Comparison of ENCODE assay signal across 8 cellular contexts in the genomic region with DNA sequence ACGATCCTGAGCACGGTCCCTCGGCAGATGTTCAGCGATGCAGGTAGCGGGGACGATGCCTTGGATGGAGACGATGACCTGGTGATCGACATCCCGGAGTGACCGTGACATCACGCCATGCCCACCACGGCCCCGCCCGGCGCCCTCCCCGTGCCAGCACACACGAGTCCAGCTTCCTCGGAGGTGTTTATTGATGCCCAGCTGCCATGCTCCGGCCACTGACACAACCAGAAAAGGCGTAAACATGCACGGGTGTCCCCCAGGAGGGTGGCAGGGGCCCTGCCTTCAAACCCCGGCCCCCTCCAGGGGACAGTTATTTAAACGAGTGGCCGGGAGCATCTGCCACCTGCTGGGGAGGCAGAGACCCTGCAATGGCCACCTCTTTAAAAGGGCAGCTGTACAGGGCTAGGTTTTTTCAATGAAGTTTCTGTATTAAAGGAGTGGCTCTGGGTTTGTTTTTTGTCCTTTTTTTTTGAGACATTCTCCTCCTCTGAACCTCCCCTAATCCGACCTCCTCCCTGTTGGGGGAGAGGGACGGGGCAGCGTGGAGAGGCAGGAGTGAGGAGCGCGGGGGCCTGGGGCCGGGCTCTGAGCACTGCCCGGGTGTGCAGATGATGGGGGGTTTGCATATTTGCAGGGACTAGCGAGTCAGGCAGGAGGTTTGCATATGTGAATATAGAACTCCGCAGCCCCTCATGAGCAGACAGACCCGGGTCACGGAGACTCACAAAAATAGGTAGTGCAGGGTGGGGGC. TPM values are rescaled to one million over a fixed set of nuclear protein-coding genes. Genes with fewer than 3 reads are reported as not detected.
DNase-seq lines count a peak whose midpoint lies in the region; ATAC-seq and TF ChIP-seq lines count a peak whose summit lies in the region.

No MANE protein-coding gene starts in this region.

- peaks cover 5% of the 10 kb centered on the region for H3K4me1 Mint-ChIP-seq in activated naive CD4-positive, alpha-beta T cell treated with anti-CD3 and anti-CD28 coated beads, Interleukin-2, amount 10 ng/mL, durations not matched to agents 7 days and 5 days

- peaks cover 0 to 43% (median 4%) of the 10 kb centered on the region in 9 donors for H3K36me3 ChIP-seq in heart right ventricle
- H3K36me3 ChIP-seq in smooth muscle cell (ENCODE audit: low read depth) = no peaks in the 10 kb centered on the region

- DNase-seq in ACHN = peak; percentile 64
- peak; percentile 35 for DNase-seq in EL
- peak; percentile 57 for DNase-seq in NCI-H2196 treated with DMSO at 0.1 percent for 48 hours (lab: John Stamatoyannopoulos, UW; ENCODE audit: unreplicated experiment)
- DNase-seq in activated naive CD4-positive, alpha-beta T cell treated with anti-CD3 and anti-CD28 coated beads, Interleukin-2, amount 10 ng/mL, durations not matched to agents 7 days and 5 days = peak; percentile 60
- no peak for DNase-seq in heart right ventricle
- DNase-seq in smooth muscle cell (lab: John Stamatoyannopoulos, UW; ENCODE audit: unreplicated experiment) = no peak
- DNase-seq in activated CD4-positive, CD25-positive, alpha-beta regulatory T cell treated with anti-CD3 and anti-CD28 coated beads, Interleukin-2, amount 50 U/mL, for 72 hours = no peak

- H3K36me3 Mint-ChIP-seq in activated naive CD4-positive, alpha-beta T cell treated with anti-CD3 and anti-CD28 coated beads, Interleukin-2, amount 10 ng/mL, durations not matched to agents 7 days and 5 days = peaks cover 12% of the 10 kb centered on the region

- H3K9me3 Mint-ChIP-seq in activated naive CD4-positive, alpha-beta T cell treated with anti-CD3 and anti-CD28 coated beads, Interleukin-2, amount 10 ng/mL, durations not matched to agents 7 days and 5 days = no peaks in the 10 kb centered on the region

- H3K79me2 ChIP-seq in smooth muscle cell (ENCODE audit: low read depth) = no peaks in the 10 kb centered on the region

- no peak overlapping the region for H2AFZ ChIP-seq in smooth muscle cell (ENCODE audit: low read depth)

- no peak overlapping the region for H3K9ac ChIP-seq in smooth muscle cell (ENCODE audit: low read depth)

- no peak overlapping the region for H3K4me2 ChIP-seq in smooth muscle cell

- TF ChIP-seq CTCF in heart right ventricle (IDR thresholded peaks at IDR 0.05) (peak; percentile 77 to 88 (median 84)), smooth muscle cell (IDR thresholded peaks at IDR 0.05; ENCODE audit: borderline replicate concordance, insufficient read depth, poor library complexity, severe bottlenecking) (peak; percentile 72)

- no peaks in the 10 kb centered on the region for H3F3A ChIP-seq in smooth muscle cell (ENCODE audit: low read depth)

- no peak overlapping the region for H3K4me3 ChIP-seq in heart right ventricle
- no peak overlapping the region for H3K4me3 ChIP-seq in smooth muscle cell

- intact Hi-C loops in heart right ventricle (cut with DNase I) = loop anchor here in 5 of 10 donors (5.0 to 10.0 kb wide), 5 partner anchors 78 to 301 kb away; partner anchors contain the start of genes KCTD13 (in 4 of the 5) and CDIPT (in 2 of the 5)

- in situ Hi-C loops in ACHN (cut with HindIII; ENCODE audit: low pct_ligation_motif_present, low pct_unique_long_range_greater_than_20kb, low sequenced_read_pairs) = no loop called here

- peak in 7 of 8 donors; percentile 42 to 73 (median 66) for ATAC-seq in heart right ventricle
- ATAC-seq in HG03442 (IDR thresholded peaks at IDR 0.05; ENCODE audit: unreplicated experiment) = no peak

- no peaks in the 10 kb centered on the region for H3K9me3 ChIP-seq in heart right ventricle
- no peaks in the 10 kb centered on the region for H3K9me3 ChIP-seq in smooth muscle cell (replicated peaks; ENCODE audit: low read depth)

- H3K4me1 ChIP-seq in heart right ventricle (peaks cover 0 to 13% (median 4%) of the 10 kb centered on the region in 9 donors), smooth muscle cell (ENCODE audit: low read depth) (peaks cover 6% of the 10 kb centered on the region)

- H3K4me3 Mint-ChIP-seq in activated naive CD4-positive, alpha-beta T cell treated with anti-CD3 and anti-CD28 coated beads, Interleukin-2, amount 10 ng/mL, durations not matched to agents 7 days and 5 days = no peak overlapping the region

- H3K27ac Mint-ChIP-seq in activated naive CD4-positive, alpha-beta T cell treated with anti-CD3 and anti-CD28 coated beads, Interleukin-2, amount 10 ng/mL, durations not matched to agents 7 days and 5 days = peak overlapping the region; percentile 11

- 59 to 65% methylated on average over 35 of the region's 35 CpGs for WGBS in heart right ventricle, 2 donors
- WGBS in smooth muscle cell (ENCODE audit: low lambda C conversion rate) = 79% methylated on average over 21 of the region's 35 CpGs

- H3K27ac ChIP-seq in heart right ventricle (no peak overlapping the region), smooth muscle cell (ENCODE audit: low read depth) (no peak overlapping the region)

- H4K20me1 ChIP-seq in smooth muscle cell (ENCODE audit: low read depth) = no peaks in the 10 kb centered on the region

- H3K27me3 ChIP-seq in heart right ventricle (peaks cover 13 to 28% (median 25%) of the 10 kb centered on the region in 7 donors), smooth muscle cell (ENCODE audit: low read depth) (peaks cover 13% of the 10 kb centered on the region)

- peaks cover 30% of the 10 kb centered on the region for H3K27me3 Mint-ChIP-seq in activated naive CD4-positive, alpha-beta T cell treated with anti-CD3 and anti-CD28 coated beads, Interleukin-2, amount 10 ng/mL, durations not matched to agents 7 days and 5 days

- CTCF ChIA-PET in activated naive CD4-positive, alpha-beta T cell treated with anti-CD3 and anti-CD28 coated beads, Interleukin-2, amount 10 ng/mL, durations not matched to agents 7 days and 5 days (lab: Charles Lee) = interaction anchor here (0.7 to 2.3 kb wide), 9 partner anchors 10 to 305 kb away, joined by 3 to 14 read pairs (median 3); partner anchors contain the start of genes INO80E and KCTD13

RNA-seq across cellular contexts. Expression of gene DOC2A, which starts 5.3 kb away (rescaled TPM):
- total RNA-seq in heart right ventricle (under 1 TPM in 4 of 10 donors, not detected in 6; 0.27 to 0.95 (median 0.48) TPM), smooth muscle cell (0.09 TPM in 1 of 2 replicates, not detected in the other)
- polyA plus RNA-seq in heart right ventricle (1 to 10 TPM in 1 of 2 donors, under 1 TPM in 1; 0.41 to 2.7 TPM), smooth muscle cell (not detected in 2 replicates)

RNA-seq across cellular contexts. Expression of gene INO80E, which starts 9.5 kb away (rescaled TPM):
- total RNA-seq in heart right ventricle = 10 to 100 TPM; 23.2 to 34.8 (median 30.6) TPM
- 10 to 100 TPM; 63.2 to 80.4 TPM for polyA plus RNA-seq in heart right ventricle
- total RNA-seq in smooth muscle cell = 92.2 and 181 TPM in 2 replicates
- polyA plus RNA-seq in smooth muscle cell = 17.7 and 19.3 TPM in 2 replicates

RNA-seq across cellular contexts. Expression of gene HIRIP3, which starts 10.1 kb away (rescaled TPM):
- total RNA-seq in heart right ventricle = 10 to 100 TPM; 14.4 to 23.2 (median 17.1) TPM
- polyA plus RNA-seq in heart right ventricle = 10 to 100 TPM; 17.9 to 22.4 TPM
- total RNA-seq in smooth muscle cell = 11.3 and 17.0 TPM in 2 replicates
- polyA plus RNA-seq in smooth muscle cell = 13.2 and 13.9 TPM in 2 replicates

RNA-seq across cellular contexts. Expression of gene C16orf92, which starts 17.5 kb away (rescaled TPM):
- total RNA-seq in heart right ventricle = not detected
- polyA plus RNA-seq in heart right ventricle = not detected
- total RNA-seq in smooth muscle cell = not detected in 2 replicates
- polyA plus RNA-seq in smooth muscle cell = not detected in 2 replicates

RNA-seq across cellular contexts. Expression of gene TLCD3B, which starts 25.6 kb away (rescaled TPM):
- total RNA-seq in heart right ventricle (not detected), smooth muscle cell (0.45 TPM in 1 of 2 replicates, not detected in the other)
- polyA plus RNA-seq in heart right ventricle (under 1 TPM in 1 of 2 donors, not detected in 1; 0.29 TPM), smooth muscle cell (0.48 and 1.3 TPM in 2 replicates)

Comparison
In these comparisons a context has a peak if more than half of its experiments do, and no peak if none do; other contexts are left out.
1. DNase-seq: peak in ACHN (single experiment), EL (single experiment), NCI-H2196 treated with DMSO at 0.1 percent for 48 hours (single experiment) and activated naive CD4-positive, alpha-beta T cell treated with anti-CD3 and anti-CD28 coated beads, Interleukin-2, amount 10 ng/mL, durations not matched to agents 7 days and 5 days (single experiment); none in heart right ventricle (0 of 2), smooth muscle cell (single experiment) and activated CD4-positive, CD25-positive, alpha-beta regulatory T cell treated with anti-CD3 and anti-CD28 coated beads, Interleukin-2, amount 50 U/mL, for 72 hours (single experiment).